Comparison of ENCODE assay signal across 1 cellular context in the genomic region with DNA sequence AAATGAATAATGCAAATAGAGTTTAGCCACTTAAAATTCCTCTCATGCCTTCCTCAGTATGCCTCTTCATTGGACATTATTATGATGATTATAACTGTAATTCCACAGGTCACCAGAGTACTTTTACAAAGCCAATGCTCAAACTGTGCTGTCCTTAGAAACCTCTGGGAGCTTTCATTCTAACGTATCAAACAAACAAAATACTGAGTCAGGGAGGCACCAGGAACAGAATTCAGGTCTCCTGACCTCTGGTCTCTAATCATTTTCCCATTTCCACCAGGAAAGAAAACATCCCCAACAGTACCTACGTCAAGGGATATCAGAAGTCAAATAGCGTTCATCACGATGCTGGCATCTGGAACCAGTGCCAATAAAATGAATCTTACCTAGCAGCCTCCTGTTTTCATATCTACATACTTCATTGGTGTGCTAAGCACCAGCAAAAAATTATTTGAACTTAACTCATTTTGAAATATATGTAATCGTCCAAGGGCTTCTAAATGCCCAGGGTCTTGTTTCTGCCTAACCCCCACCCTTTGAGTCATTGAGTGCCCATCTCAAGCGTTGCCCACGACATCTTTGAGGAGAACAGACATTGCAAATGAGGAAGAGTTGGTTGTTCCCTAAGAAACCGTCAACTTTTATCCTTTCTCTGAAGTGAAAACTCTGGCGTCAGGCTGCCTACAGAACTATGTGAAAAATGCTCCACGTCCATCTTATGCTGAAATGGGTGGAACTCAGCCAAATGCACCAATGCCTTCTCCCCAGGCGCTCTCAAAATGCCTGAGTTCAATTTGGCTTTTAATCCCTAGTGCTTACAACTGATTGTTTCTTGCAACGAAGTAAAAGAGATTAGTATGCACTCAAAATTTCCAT.
TF ChIP-seq lines count a peak whose summit lies in the region.

No MANE protein-coding gene starts in this region.

TF ChIP-seq in IMR-90, 13 proteins besides CTCF, POLR2A, EP300 and RAD21 (continued from another document):
- TF ChIP-seq, protein P1, sequence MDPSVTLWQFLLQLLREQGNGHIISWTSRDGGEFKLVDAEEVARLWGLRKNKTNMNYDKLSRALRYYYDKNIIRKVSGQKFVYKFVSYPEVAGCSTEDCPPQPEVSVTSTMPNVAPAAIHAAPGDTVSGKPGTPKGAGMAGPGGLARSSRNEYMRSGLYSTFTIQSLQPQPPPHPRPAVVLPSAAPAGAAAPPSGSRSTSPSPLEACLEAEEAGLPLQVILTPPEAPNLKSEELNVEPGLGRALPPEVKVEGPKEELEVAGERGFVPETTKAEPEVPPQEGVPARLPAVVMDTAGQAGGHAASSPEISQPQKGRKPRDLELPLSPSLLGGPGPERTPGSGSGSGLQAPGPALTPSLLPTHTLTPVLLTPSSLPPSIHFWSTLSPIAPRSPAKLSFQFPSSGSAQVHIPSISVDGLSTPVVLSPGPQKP (IDR thresholded peaks at IDR 0.05; ENCODE audit: borderline replicate concordance, low read depth, low read length), result no peak
- TF ChIP-seq, protein P2, sequence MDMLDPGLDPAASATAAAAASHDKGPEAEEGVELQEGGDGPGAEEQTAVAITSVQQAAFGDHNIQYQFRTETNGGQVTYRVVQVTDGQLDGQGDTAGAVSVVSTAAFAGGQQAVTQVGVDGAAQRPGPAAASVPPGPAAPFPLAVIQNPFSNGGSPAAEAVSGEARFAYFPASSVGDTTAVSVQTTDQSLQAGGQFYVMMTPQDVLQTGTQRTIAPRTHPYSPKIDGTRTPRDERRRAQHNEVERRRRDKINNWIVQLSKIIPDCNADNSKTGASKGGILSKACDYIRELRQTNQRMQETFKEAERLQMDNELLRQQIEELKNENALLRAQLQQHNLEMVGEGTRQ (IDR thresholded peaks at IDR 0.05; ENCODE audit: low read depth, low read length), result no peak
- TF ChIP-seq NFE2L2 (IDR thresholded peaks at IDR 0.05; ENCODE audit: low read depth, low read length) (no peak), MXI1 (IDR thresholded peaks at IDR 0.05; ENCODE audit: borderline replicate concordance, low read depth, low read length) (no peak), MAZ (IDR thresholded peaks at IDR 0.05; ENCODE audit: borderline replicate concordance, low read depth, low read length) (no peak)
